In genomic region chr4:46648088-46648744, GRCh38 we compare ENCODE assay signal across 8 cellular contexts.
DNase-seq lines count a peak whose midpoint lies in the region; ATAC-seq and TF ChIP-seq lines count a peak whose summit lies in the region.

No MANE protein-coding gene starts in this region.

- DNase-seq in GDM1 (lab: John Stamatoyannopoulos, UW) (peak; percentile 11), RPMI7951 (ENCODE audit: low read depth) (peak; percentile 6), iPS DF 4.7 (ENCODE audit: extremely low read depth, low spot score) (peak; percentile 49), esophagus squamous epithelium (lab: John Stamatoyannopoulos, UW) (no peak), putamen (ENCODE audit: low spot score) (no peak), omental fat pad (ENCODE audit: low spot score) (no peak)

- H3K4me3 ChIP-seq in esophagus squamous epithelium: no peak overlapping the region

- no peaks in the 10 kb centered on the region for H3K36me3 ChIP-seq in esophagus squamous epithelium

- intact Hi-C loops in esophagus squamous epithelium (cut with DNase I): no loop called here

- no peak for TF ChIP-seq POLR2A in esophagus squamous epithelium (IDR thresholded peaks at IDR 0.05)

- TF ChIP-seq CTCF in esophagus squamous epithelium (IDR thresholded peaks at IDR 0.05): peak in 2 of 6 experiments; percentile 15 to 18
- TF ChIP-seq CTCF in omental fat pad (IDR thresholded peaks at IDR 0.05): no peak

- peak; percentile 99 for ATAC-seq in GM19463 (IDR thresholded peaks at IDR 0.05; ENCODE audit: unreplicated experiment)
- peak; percentile 93 for ATAC-seq in HG03439 (IDR thresholded peaks at IDR 0.05; ENCODE audit: unreplicated experiment)
- ATAC-seq in omental fat pad (ENCODE audit: low FRiP score): no peak

- 0 to 44% methylated on average over 1 of the region's 2 CpGs for WGBS in esophagus squamous epithelium, 2 donors

- H3K9me3 ChIP-seq in esophagus squamous epithelium: peaks cover 0 to 11% (median 0%) of the 10 kb centered on the region in 3 donors

- H3K4me1 ChIP-seq in esophagus squamous epithelium: no peaks in the 10 kb centered on the region

- H3K27ac ChIP-seq in esophagus squamous epithelium: no peak overlapping the region

- H3K27me3 ChIP-seq in esophagus squamous epithelium: no peaks in the 10 kb centered on the region

Comparison
In these comparisons a context has a peak if more than half of its experiments do, and no peak if none do; other contexts are left out.
1. DNase-seq: peak in GDM1 (single experiment), RPMI7951 (single experiment) and iPS DF 4.7 (single experiment); none in esophagus squamous epithelium (single experiment), putamen (single experiment) and omental fat pad (single experiment).